13 cellular contexts compared by ENCODE assay signal in the genomic region with DNA sequence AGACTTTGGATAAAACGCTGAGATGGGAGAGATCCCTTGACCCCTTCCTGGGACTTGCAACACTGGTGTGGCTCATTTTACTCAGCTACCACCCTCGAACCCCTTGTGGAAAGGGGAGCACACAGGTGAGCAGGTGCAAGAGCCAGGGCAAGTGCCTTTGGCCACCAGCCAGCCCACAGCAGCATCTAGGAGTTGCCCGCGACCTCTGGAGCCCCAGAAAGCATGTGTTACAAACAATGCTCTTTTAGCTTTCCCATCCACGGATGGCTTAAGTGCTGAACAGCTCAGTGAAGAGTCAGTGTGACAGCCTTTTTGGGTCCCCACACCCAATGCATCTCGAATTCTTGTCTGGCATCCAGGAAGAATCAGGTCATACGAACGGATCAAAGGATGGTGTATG.
"Had no signal": no experiment of that assay in that cellular context is flagged by ENCODE, and none has a peak within 500 bp of the region (broad histone marks: within the 10 kb centered on the region; RNA-seq: fewer than 3 reads in every experiment).

No MANE protein-coding gene starts in this region.

- H3K27ac Mint-ChIP-seq: activated CD4-positive, alpha-beta memory T cell treated with anti-CD3 and anti-CD28 coated beads for 36 hours; activated naive CD8-positive, alpha-beta T cell treated with anti-CD3 and anti-CD28 coated beads, Interleukin-2, amount 50 U/mL, for 24 hours had no signal

- H3K4me3 Mint-ChIP-seq: activated CD4-positive, alpha-beta memory T cell treated with anti-CD3 and anti-CD28 coated beads for 36 hours; activated naive CD8-positive, alpha-beta T cell treated with anti-CD3 and anti-CD28 coated beads, Interleukin-2, amount 50 U/mL, for 24 hours had no signal

- H3K27ac ChIP-seq: cardiac muscle cell, colonic mucosa, left ventricle myocardium inferior, parathyroid adenoma, thyroid gland had no signal

- H3K9me3 ChIP-seq: colonic mucosa, left ventricle myocardium inferior, thyroid gland had no signal

- H3K27me3 ChIP-seq: cardiac muscle cell, colonic mucosa, thyroid gland had no signal

- H3K36me3 ChIP-seq: cardiac muscle cell, colonic mucosa, left ventricle myocardium inferior, thyroid gland had no signal

- H3K9me3 Mint-ChIP-seq: activated CD4-positive, alpha-beta memory T cell treated with anti-CD3 and anti-CD28 coated beads for 36 hours had no signal

- H3K4me3 ChIP-seq: cardiac muscle cell, colonic mucosa, left ventricle myocardium inferior, thyroid gland had no signal

- H3K79me2 ChIP-seq: parathyroid adenoma had no signal

- H3K36me3 Mint-ChIP-seq: activated CD4-positive, alpha-beta memory T cell treated with anti-CD3 and anti-CD28 coated beads for 36 hours had no signal

- H2AFZ ChIP-seq: parathyroid adenoma had no signal

- DNase-seq: activated CD4-positive, alpha-beta memory T cell treated with anti-CD3 and anti-CD28 coated beads for 36 hours; activated CD4-positive, CD25-positive, alpha-beta regulatory T cell treated with anti-CD3 and anti-CD28 coated beads, Interleukin-2, amount 50 U/mL, for 72 hours; activated naive CD8-positive, alpha-beta T cell treated with anti-CD3 and anti-CD28 coated beads, Interleukin-2, amount 50 U/mL, for 24 hours; activated T-cell treated with anti-CD3 and anti-CD28 coated beads, Interleukin-2, amount 50 U/mL, for 48 hours; colonic mucosa; effector CD4-positive, alpha-beta T cell; left ventricle myocardium inferior; mesenchymal stem cell; retina; small intestine; thyroid gland had no signal

- H3K4me1 ChIP-seq: colonic mucosa, parathyroid adenoma, thyroid gland had no signal

- H3K9ac ChIP-seq: parathyroid adenoma had no signal

- H3K27me3 Mint-ChIP-seq: activated CD4-positive, alpha-beta memory T cell treated with anti-CD3 and anti-CD28 coated beads for 36 hours; activated naive CD8-positive, alpha-beta T cell treated with anti-CD3 and anti-CD28 coated beads, Interleukin-2, amount 50 U/mL, for 24 hours had no signal
